In genomic region chr5:165137701-165138100, GRCh38 we compare ENCODE assay signal across 20 cellular contexts.
DNase-seq lines count a peak whose midpoint lies in the region; ATAC-seq, FAIRE-seq and TF ChIP-seq lines count a peak whose summit lies in the region.
"Had no signal": no experiment of that assay in that cellular context is flagged by ENCODE, and none has a peak within 500 bp of the region (broad histone marks: within the 10 kb centered on the region; RNA-seq: fewer than 3 reads in every experiment).

No MANE protein-coding gene starts in this region.

- no peaks in the 10 kb centered on the region for H3K9me3 Mint-ChIP-seq in astrocyte (ENCODE audit: unreplicated experiment)

- TF ChIP-seq POLR2A in esophagus muscularis mucosa (IDR thresholded peaks at IDR 0.05; ENCODE audit: low read depth): no peak

- H4K20me1 ChIP-seq in astrocyte (ENCODE audit: insufficient read depth, low read length): no peaks in the 10 kb centered on the region
- H4K20me1 ChIP-seq: BLaER1 had no signal

- H3K4me2 ChIP-seq in astrocyte (ENCODE audit: low read length): peak overlapping the region; percentile 76
- H3K4me2 ChIP-seq: A549, BLaER1 had no signal

- H3K4me3 ChIP-seq in ACC112 (ENCODE audit: low read depth, low read length) (peak overlapping the region; percentile 61; the same call in 1 of the 2 replicates), astrocyte (ENCODE audit: insufficient read depth, low read depth, low read length) (no peak overlapping the region), esophagus muscularis mucosa (peak overlapping the region in 3 of 4 donors; percentile 13 to 34 (median 29))
- H3K4me3 ChIP-seq: A549, BLaER1, GM23248, HAP-1 had no signal

- POLR2A ChIA-PET in RWPE1 (lab: Yijun Ruan, JAX; ENCODE audit: low non-redundant PET): no interaction called here

- H3K27me3 ChIP-seq in ACC112 (ENCODE audit: insufficient read depth, low read length) (no peaks in the 10 kb centered on the region), astrocyte (ENCODE audit: insufficient read depth, low read length) (no peaks in the 10 kb centered on the region), esophagus muscularis mucosa (no peaks in the 10 kb centered on the region)
- H3K27me3 ChIP-seq: BLaER1 had no signal

- no peak for TF ChIP-seq EP300 in esophagus muscularis mucosa (IDR thresholded peaks at IDR 0.05)

- no peak for ATAC-seq in HG03469 (IDR thresholded peaks at IDR 0.05; ENCODE audit: unreplicated experiment)
- ATAC-seq: A549 had no signal

- H3K27ac Mint-ChIP-seq in astrocyte (ENCODE audit: unreplicated experiment): no peak overlapping the region
- H3K27ac Mint-ChIP-seq: CD14-positive monocyte; CD4-positive, alpha-beta memory T cell had no signal

- H3K27me3 Mint-ChIP-seq in astrocyte (ENCODE audit: low read depth, unreplicated experiment): no peaks in the 10 kb centered on the region
- H3K27me3 Mint-ChIP-seq: CD4-positive, alpha-beta memory T cell had no signal

- H3K36me3 Mint-ChIP-seq in astrocyte (ENCODE audit: low read depth, unreplicated experiment): no peaks in the 10 kb centered on the region
- H3K36me3 Mint-ChIP-seq: CD4-positive, alpha-beta memory T cell had no signal

- H3K36me3 ChIP-seq in ACC112 (ENCODE audit: insufficient read depth, low read length) (no peaks in the 10 kb centered on the region), astrocyte (ENCODE audit: insufficient read depth, low read length) (no peaks in the 10 kb centered on the region), esophagus muscularis mucosa (no peaks in the 10 kb centered on the region)
- H3K36me3 ChIP-seq: BLaER1, HAP-1 had no signal

- H2AFZ ChIP-seq in ACC112 (ENCODE audit: low read length, unreplicated experiment) (peak overlapping the region; percentile 87), astrocyte (ENCODE audit: low read depth, low read length) (no peak overlapping the region)
- H2AFZ ChIP-seq: GM23248 had no signal

- intact Hi-C loops in esophagus muscularis mucosa (cut with DNase I): no loop called here

- no peak for FAIRE-seq in astrocyte (lab: Jason Lieb, UNC)
- FAIRE-seq: A549, GM12891, GM19239, HTR-8/SVneo had no signal

- H3K4me3 Mint-ChIP-seq in astrocyte (ENCODE audit: unreplicated experiment): no peak overlapping the region
- H3K4me3 Mint-ChIP-seq: CD14-positive monocyte; CD4-positive, alpha-beta memory T cell had no signal

- H3K27ac ChIP-seq in ACC112 (ENCODE audit: low read depth, low read length): no peak overlapping the region
- no peak overlapping the region for H3K27ac ChIP-seq in astrocyte (ENCODE audit: low read depth, low read length)
- H3K27ac ChIP-seq in esophagus muscularis mucosa (replicated peaks in 1 of 4): no peak overlapping the region
- no peak overlapping the region for H3K27ac ChIP-seq in RWPE1
- H3K27ac ChIP-seq: 22Rv1, A549, BLaER1, GM23248 had no signal

- CTCF ChIA-PET in RWPE1 (lab: Yijun Ruan, JAX): interaction anchor here (0.6 to 0.7 kb wide), 3 partner anchors 18 to 69 kb away, joined by 3 to 11 read pairs (median 4); no protein-coding TSS in a partner anchor

- H3K9ac ChIP-seq in astrocyte (ENCODE audit: low read length): no peak overlapping the region
- H3K9ac ChIP-seq: BLaER1, GM23248 had no signal

- H3K4me1 Mint-ChIP-seq in astrocyte (ENCODE audit: low read depth, unreplicated experiment): peaks cover 14% of the 10 kb centered on the region
- H3K4me1 Mint-ChIP-seq: CD4-positive, alpha-beta memory T cell had no signal

- peak; percentile 90 for DNase-seq in NCI-H82 (lab: John Stamatoyannopoulos, UW)
- no peak for DNase-seq in astrocyte (ENCODE audit: low read depth)
- no peak for DNase-seq in esophagus muscularis mucosa (ENCODE audit: extremely low spot score)
- DNase-seq in cerebellar nuclear complex (lab: John Stamatoyannopoulos, UW): no peak
- DNase-seq in RWPE1 (ENCODE audit: low spot score): no peak
- no peak for DNase-seq in GM03348 (ENCODE audit: low spot score)
- DNase-seq: CD4-positive, alpha-beta memory T cell; DMS153; DMS79 treated with DMSO at 0.1 percent for 48 hours; GM23248 had no signal

- 43% methylated on average over 2 of the region's 2 CpGs for WGBS in esophagus muscularis mucosa

- H3K79me2 ChIP-seq in ACC112 (ENCODE audit: control insufficient read depth, insufficient read depth, low read length, unreplicated experiment): no peaks in the 10 kb centered on the region
- no peaks in the 10 kb centered on the region for H3K79me2 ChIP-seq in astrocyte (ENCODE audit: insufficient read depth, low read length)

- H3K9me3 ChIP-seq in astrocyte (ENCODE audit: insufficient read depth, low read depth, low read length) (no peaks in the 10 kb centered on the region), esophagus muscularis mucosa (no peaks in the 10 kb centered on the region)
- H3K9me3 ChIP-seq: A549, BLaER1, HAP-1 had no signal

- TF ChIP-seq CTCF in astrocyte (IDR thresholded peaks at IDR 0.05; ENCODE audit: insufficient read depth, low read depth, low read length) (no peak), esophagus muscularis mucosa (IDR thresholded peaks at IDR 0.05) (no peak), RWPE1 (conservative IDR thresholded peaks at IDR 0.05; ENCODE audit: low read depth) (no peak)

- H3K4me1 ChIP-seq in ACC112 (ENCODE audit: control insufficient read depth, insufficient read depth, low read length, unreplicated experiment) (no peaks in the 10 kb centered on the region), astrocyte (ENCODE audit: insufficient read depth, low read length) (no peaks in the 10 kb centered on the region), esophagus muscularis mucosa (peaks cover 0 to 18% (median 12%) of the 10 kb centered on the region in 4 donors)
- H3K4me1 ChIP-seq: A549 had no signal
